In the genomic region with DNA sequence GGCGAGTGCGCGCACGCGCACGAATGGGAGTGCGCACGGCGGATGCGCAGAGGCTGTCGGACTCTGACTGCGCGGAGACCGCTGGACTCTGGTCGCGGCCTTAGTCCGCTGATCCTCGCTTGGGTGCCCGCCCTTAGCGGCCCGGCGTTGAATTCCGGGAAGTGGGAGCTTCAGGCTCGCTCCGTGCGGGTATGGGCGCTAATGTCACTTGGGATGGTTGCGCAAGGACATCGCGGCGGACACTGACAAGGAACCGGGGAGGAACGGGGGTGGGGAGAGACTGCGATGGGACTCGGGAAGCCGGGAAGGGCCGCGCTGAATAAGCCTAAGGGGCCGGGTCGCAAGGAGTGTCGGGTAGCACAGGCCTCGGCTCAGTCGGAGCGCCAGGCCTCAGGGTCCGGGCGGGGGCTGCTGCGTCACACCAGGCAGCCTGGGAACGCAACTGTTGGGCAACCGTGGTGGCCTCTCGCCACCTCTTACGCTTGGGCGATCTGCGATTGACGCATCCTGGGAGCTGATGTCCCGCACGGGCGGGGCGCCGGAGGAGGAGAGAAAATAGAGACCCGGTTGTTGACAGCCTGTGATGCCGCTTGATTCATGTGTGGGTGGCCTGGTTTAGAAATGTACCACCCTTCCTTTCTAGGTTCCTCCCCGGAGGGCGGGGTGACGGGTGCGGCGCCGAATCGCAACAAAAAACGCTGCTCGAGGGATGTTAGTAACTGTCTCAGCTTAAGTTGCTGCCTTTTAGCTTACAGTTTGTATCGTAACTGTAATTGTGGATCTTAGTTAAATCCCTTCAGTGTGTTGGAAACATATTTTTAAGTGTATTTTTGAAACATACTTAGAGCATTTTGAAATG, we compare ENCODE assay signal across 1 cellular context.
TF ChIP-seq lines count a peak whose summit lies in the region.

No MANE protein-coding gene starts in this region.

TF ChIP-seq in K562, 482 proteins besides CTCF, POLR2A, EP300 and RAD21 (continued from another document and continues in another):
- TF ChIP-seq, protein P1, sequence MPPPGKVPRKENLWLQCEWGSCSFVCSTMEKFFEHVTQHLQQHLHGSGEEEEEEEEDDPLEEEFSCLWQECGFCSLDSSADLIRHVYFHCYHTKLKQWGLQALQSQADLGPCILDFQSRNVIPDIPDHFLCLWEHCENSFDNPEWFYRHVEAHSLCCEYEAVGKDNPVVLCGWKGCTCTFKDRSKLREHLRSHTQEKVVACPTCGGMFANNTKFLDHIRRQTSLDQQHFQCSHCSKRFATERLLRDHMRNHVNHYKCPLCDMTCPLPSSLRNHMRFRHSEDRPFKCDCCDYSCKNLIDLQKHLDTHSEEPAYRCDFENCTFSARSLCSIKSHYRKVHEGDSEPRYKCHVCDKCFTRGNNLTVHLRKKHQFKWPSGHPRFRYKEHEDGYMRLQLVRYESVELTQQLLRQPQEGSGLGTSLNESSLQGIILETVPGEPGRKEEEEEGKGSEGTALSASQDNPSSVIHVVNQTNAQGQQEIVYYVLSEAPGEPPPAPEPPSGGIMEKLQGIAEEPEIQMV (tag; conservative IDR thresholded peaks at IDR 0.05; ENCODE audit: low read depth), result no peak
- no peak for TF ChIP-seq POLR2AphosphoS2 (IDR thresholded peaks at IDR 0.05; ENCODE audit: low read length)
- no peak for TF ChIP-seq TSC22D4 (tag; IDR thresholded peaks at IDR 0.05)
- TF ChIP-seq ATF7 (IDR thresholded peaks at IDR 0.05), result peak; percentile 85
- peak; percentile 92 for TF ChIP-seq CREB1 (IDR thresholded peaks at IDR 0.05)
- TF ChIP-seq CREB1 (CRISPR knock-in tag; IDR thresholded peaks at IDR 0.05), result peak; percentile 79
- TF ChIP-seq NUFIP1 (IDR thresholded peaks at IDR 0.05; ENCODE audit: partially characterized antibody), result no peak
- TF ChIP-seq MTA2 (IDR thresholded peaks at IDR 0.05; ENCODE audit: low read depth), result no peak
- peak; percentile 83 for TF ChIP-seq RBBP5 (IDR thresholded peaks at IDR 0.05; ENCODE audit: borderline replicate concordance, insufficient read depth, low read length, poor library complexity, severe bottlenecking)
- TF ChIP-seq BRCA1 (IDR thresholded peaks at IDR 0.05), result no peak
- no peak for TF ChIP-seq BRCA1 (CRISPR knock-in tag; IDR thresholded peaks at IDR 0.05)
- peak; percentile 55; the same call in 1 of the 2 replicates for TF ChIP-seq ZNF263 (CRISPR knock-in tag; IDR thresholded peaks at IDR 0.05; ENCODE audit: borderline replicate concordance)
- peak; percentile 89 for TF ChIP-seq BRD4 (IDR thresholded peaks at IDR 0.05)
- TF ChIP-seq, protein P2, sequence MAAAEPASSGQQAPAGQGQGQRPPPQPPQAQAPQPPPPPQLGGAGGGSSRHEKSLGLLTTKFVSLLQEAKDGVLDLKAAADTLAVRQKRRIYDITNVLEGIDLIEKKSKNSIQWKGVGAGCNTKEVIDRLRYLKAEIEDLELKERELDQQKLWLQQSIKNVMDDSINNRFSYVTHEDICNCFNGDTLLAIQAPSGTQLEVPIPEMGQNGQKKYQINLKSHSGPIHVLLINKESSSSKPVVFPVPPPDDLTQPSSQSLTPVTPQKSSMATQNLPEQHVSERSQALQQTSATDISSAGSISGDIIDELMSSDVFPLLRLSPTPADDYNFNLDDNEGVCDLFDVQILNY (CRISPR knock-in tag; IDR thresholded peaks at IDR 0.05), result 0 out of 2 replicates have a peak, but pooled peaks have one; percentile 76
- 0 out of 2 replicates have a peak, but pooled peaks have one; percentile 39 for TF ChIP-seq PTBP1 (IDR thresholded peaks at IDR 0.05; ENCODE audit: low read depth, low read length)
- TF ChIP-seq PML (IDR thresholded peaks at IDR 0.05; ENCODE audit: low read length), result peak; percentile 70
- TF ChIP-seq, protein P3, sequence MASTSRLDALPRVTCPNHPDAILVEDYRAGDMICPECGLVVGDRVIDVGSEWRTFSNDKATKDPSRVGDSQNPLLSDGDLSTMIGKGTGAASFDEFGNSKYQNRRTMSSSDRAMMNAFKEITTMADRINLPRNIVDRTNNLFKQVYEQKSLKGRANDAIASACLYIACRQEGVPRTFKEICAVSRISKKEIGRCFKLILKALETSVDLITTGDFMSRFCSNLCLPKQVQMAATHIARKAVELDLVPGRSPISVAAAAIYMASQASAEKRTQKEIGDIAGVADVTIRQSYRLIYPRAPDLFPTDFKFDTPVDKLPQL (IDR thresholded peaks at IDR 0.05; ENCODE audit: extremely low read depth, insufficient read length), result peak; percentile 20
- TF ChIP-seq PTRF (tag; IDR thresholded peaks at IDR 0.05), result no peak
- peak; percentile 90; the same call in 1 of the 2 replicates for TF ChIP-seq ZNF830 (CRISPR knock-in tag; IDR thresholded peaks at IDR 0.05)
- no peak for TF ChIP-seq NFE2L1 (tag; IDR thresholded peaks at IDR 0.05; ENCODE audit: borderline replicate concordance, low read depth)
- TF ChIP-seq, protein P4, sequence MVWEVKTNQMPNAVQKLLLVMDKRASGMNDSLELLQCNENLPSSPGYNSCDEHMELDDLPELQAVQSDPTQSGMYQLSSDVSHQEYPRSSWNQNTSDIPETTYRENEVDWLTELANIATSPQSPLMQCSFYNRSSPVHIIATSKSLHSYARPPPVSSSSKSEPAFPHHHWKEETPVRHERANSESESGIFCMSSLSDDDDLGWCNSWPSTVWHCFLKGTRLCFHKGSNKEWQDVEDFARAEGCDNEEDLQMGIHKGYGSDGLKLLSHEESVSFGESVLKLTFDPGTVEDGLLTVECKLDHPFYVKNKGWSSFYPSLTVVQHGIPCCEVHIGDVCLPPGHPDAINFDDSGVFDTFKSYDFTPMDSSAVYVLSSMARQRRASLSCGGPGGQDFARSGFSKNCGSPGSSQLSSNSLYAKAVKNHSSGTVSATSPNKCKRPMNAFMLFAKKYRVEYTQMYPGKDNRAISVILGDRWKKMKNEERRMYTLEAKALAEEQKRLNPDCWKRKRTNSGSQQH (CRISPR knock-in tag; IDR thresholded peaks at IDR 0.05), result peak; percentile 85
- no peak for TF ChIP-seq KDM4B (IDR thresholded peaks at IDR 0.05; ENCODE audit: borderline replicate concordance in 2 of 2, low read depth in 1 of 2)
- peak; percentile 46 to 77; a peak in 3 of 4 replicates for TF ChIP-seq TRIM24 (IDR thresholded peaks at IDR 0.05)
- TF ChIP-seq, protein P5, sequence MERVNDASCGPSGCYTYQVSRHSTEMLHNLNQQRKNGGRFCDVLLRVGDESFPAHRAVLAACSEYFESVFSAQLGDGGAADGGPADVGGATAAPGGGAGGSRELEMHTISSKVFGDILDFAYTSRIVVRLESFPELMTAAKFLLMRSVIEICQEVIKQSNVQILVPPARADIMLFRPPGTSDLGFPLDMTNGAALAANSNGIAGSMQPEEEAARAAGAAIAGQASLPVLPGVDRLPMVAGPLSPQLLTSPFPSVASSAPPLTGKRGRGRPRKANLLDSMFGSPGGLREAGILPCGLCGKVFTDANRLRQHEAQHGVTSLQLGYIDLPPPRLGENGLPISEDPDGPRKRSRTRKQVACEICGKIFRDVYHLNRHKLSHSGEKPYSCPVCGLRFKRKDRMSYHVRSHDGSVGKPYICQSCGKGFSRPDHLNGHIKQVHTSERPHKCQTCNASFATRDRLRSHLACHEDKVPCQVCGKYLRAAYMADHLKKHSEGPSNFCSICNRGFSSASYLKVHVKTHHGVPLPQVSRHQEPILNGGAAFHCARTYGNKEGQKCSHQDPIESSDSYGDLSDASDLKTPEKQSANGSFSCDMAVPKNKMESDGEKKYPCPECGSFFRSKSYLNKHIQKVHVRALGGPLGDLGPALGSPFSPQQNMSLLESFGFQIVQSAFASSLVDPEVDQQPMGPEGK (CRISPR knock-in tag; IDR thresholded peaks at IDR 0.05; ENCODE audit: borderline replicate concordance), result 0 out of 2 replicates have a peak, but pooled peaks have one; percentile 17
- TF ChIP-seq, protein P6, sequence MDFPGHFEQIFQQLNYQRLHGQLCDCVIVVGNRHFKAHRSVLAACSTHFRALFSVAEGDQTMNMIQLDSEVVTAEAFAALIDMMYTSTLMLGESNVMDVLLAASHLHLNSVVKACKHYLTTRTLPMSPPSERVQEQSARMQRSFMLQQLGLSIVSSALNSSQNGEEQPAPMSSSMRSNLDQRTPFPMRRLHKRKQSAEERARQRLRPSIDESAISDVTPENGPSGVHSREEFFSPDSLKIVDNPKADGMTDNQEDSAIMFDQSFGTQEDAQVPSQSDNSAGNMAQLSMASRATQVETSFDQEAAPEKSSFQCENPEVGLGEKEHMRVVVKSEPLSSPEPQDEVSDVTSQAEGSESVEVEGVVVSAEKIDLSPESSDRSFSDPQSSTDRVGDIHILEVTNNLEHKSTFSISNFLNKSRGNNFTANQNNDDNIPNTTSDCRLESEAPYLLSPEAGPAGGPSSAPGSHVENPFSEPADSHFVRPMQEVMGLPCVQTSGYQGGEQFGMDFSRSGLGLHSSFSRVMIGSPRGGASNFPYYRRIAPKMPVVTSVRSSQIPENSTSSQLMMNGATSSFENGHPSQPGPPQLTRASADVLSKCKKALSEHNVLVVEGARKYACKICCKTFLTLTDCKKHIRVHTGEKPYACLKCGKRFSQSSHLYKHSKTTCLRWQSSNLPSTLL (IDR thresholded peaks at IDR 0.05), result 0 out of 2 replicates have a peak, but pooled peaks have one; percentile 59
- TF ChIP-seq, protein P7, sequence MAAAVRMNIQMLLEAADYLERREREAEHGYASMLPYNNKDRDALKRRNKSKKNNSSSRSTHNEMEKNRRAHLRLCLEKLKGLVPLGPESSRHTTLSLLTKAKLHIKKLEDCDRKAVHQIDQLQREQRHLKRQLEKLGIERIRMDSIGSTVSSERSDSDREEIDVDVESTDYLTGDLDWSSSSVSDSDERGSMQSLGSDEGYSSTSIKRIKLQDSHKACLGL (CRISPR knock-in tag; IDR thresholded peaks at IDR 0.05; ENCODE audit: borderline replicate concordance, poor library complexity, severe bottlenecking), result no peak
- TF ChIP-seq SIN3A (IDR thresholded peaks at IDR 0.05; ENCODE audit: borderline replicate concordance in 2 of 2, control insufficient read depth in 1 of 2, low read depth in 2 of 2, low read length in 2 of 2), result 0 out of 4 replicates have a peak, but pooled peaks have one; percentile 48 to 54
- no peak for TF ChIP-seq TCF7 (IDR thresholded peaks at IDR 0.05; ENCODE audit: borderline replicate concordance)
- peak; percentile 45; the same call in 1 of the 2 replicates for TF ChIP-seq ZNF24 (IDR thresholded peaks at IDR 0.05)
- no peak for TF ChIP-seq STAT5B (CRISPR knock-in tag; IDR thresholded peaks at IDR 0.05)
- no peak for TF ChIP-seq SRSF7 (optimal IDR thresholded peaks at IDR 0.05; ENCODE audit: low read depth, low read length)
- no peak for TF ChIP-seq EZH2 (IDR thresholded peaks at IDR 0.05; ENCODE audit: borderline replicate concordance, low read depth, low read length)
- TF ChIP-seq TAL1 (IDR thresholded peaks at IDR 0.05), result no peak
- TF ChIP-seq, protein P8, sequence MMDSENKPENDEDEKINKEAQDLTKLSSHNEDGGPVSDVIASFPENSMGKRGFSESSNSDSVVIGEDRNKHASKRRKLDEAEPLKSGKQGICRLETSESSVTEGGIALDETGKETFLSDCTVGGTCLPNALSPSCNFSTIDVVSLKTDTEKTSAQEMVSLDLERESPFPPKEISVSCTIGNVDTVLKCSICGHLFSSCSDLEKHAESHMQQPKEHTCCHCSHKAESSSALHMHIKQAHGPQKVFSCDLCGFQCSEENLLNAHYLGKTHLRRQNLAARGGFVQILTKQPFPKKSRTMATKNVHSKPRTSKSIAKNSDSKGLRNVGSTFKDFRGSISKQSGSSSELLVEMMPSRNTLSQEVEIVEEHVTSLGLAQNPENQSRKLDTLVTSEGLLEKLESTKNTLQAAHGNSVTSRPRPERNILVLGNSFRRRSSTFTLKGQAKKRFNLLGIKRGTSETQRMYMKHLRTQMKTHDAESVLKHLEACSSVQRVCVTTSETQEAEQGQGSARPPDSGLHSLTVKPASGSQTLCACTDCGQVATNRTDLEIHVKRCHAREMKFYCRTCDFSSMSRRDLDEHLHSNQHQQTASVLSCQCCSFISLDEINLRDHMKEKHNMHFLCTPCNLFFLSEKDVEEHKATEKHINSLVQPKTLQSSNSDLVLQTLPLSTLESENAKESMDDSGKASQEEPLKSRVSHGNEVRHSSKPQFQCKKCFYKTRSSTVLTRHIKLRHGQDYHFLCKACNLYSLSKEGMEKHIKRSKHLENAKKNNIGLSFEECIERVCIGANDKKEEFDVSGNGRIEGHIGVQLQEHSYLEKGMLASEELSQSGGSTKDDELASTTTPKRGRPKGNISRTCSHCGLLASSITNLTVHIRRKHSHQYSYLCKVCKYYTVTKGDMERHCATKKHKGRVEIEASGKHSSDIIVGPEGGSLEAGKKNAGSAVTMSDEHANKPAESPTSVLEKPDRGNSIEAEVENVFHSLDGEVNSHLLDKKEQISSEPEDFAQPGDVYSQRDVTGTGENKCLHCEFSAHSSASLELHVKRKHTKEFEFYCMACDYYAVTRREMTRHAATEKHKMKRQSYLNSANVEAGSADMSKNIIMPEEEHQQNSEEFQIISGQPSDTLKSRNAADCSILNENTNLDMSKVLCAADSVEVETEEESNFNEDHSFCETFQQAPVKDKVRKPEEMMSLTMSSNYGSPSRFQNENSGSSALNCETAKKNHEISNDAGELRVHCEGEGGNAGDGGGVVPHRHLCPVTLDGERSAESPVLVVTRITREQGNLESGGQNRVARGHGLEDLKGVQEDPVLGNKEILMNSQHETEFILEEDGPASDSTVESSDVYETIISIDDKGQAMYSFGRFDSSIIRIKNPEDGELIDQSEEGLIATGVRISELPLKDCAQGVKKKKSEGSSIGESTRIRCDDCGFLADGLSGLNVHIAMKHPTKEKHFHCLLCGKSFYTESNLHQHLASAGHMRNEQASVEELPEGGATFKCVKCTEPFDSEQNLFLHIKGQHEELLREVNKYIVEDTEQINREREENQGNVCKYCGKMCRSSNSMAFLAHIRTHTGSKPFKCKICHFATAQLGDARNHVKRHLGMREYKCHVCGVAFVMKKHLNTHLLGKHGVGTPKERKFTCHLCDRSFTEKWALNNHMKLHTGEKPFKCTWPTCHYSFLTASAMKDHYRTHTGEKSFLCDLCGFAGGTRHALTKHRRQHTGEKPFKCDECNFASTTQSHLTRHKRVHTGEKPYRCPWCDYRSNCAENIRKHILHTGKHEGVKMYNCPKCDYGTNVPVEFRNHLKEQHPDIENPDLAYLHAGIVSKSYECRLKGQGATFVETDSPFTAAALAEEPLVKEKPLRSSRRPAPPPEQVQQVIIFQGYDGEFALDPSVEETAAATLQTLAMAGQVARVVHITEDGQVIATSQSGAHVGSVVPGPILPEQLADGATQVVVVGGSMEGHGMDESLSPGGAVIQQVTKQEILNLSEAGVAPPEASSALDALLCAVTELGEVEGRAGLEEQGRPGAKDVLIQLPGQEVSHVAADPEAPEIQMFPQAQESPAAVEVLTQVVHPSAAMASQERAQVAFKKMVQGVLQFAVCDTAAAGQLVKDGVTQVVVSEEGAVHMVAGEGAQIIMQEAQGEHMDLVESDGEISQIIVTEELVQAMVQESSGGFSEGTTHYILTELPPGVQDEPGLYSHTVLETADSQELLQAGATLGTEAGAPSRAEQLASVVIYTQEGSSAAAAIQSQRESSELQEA (IDR thresholded peaks at IDR 0.05; ENCODE audit: low read depth), result peak; percentile 76
- TF ChIP-seq, protein P9, sequence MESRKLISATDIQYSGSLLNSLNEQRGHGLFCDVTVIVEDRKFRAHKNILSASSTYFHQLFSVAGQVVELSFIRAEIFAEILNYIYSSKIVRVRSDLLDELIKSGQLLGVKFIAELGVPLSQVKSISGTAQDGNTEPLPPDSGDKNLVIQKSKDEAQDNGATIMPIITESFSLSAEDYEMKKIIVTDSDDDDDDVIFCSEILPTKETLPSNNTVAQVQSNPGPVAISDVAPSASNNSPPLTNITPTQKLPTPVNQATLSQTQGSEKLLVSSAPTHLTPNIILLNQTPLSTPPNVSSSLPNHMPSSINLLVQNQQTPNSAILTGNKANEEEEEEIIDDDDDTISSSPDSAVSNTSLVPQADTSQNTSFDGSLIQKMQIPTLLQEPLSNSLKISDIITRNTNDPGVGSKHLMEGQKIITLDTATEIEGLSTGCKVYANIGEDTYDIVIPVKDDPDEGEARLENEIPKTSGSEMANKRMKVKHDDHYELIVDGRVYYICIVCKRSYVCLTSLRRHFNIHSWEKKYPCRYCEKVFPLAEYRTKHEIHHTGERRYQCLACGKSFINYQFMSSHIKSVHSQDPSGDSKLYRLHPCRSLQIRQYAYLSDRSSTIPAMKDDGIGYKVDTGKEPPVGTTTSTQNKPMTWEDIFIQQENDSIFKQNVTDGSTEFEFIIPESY (CRISPR knock-in tag; IDR thresholded peaks at IDR 0.05), result peak; percentile 42; the same call in 1 of the 2 replicates
- no peak for TF ChIP-seq ZKSCAN8 (CRISPR knock-in tag; IDR thresholded peaks at IDR 0.05)
